20 cellular contexts compared by ENCODE assay signal in the genomic region with DNA sequence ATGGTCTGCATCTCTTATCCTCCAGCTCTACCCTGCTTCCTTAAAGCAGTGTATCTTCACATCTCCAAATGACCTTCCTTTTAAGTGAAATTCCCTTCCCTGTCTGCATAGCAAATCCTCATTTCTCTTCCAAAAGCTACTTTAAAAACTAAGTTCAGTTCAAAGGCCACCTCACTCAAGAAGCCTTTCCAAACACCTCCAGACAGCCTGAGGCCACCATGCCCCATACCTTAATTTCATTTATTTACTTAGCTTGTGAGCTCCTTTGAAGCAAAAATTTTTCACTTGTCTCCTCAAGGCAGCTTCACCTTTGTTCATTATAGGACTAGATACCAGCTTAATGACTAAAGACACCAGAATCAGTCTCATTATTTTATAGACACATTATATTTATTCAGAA. TPM values are rescaled to one million over a fixed set of nuclear protein-coding genes. Genes with fewer than 3 reads are reported as not detected.
A peak's percentile ranks its signal among the peaks of the same experiment; 100 is the strongest.
DNase-seq lines count a peak whose midpoint lies in the region; ATAC-seq, FAIRE-seq and TF ChIP-seq lines count a peak whose summit lies in the region.
"Had no signal": no experiment of that assay in that cellular context is flagged by ENCODE, and none has a peak within 500 bp of the region (broad histone marks: within the 10 kb centered on the region; RNA-seq: fewer than 3 reads in every experiment).

No MANE protein-coding gene starts in this region.

- peaks cover 16% of the 10 kb centered on the region for H3K36me3 Mint-ChIP-seq in activated CD4-positive, alpha-beta T cell treated with anti-CD3 and anti-CD28 coated beads for 36 hours (ENCODE audit: low read depth)
- H3K36me3 Mint-ChIP-seq in naive thymus-derived CD4-positive, alpha-beta T cell, result peaks cover 6 to 26% (median 9%) of the 10 kb centered on the region in 5 donors

- H3K4me1 ChIP-seq in K562 (replicated peaks in 1 of 2; ENCODE audit: control insufficient read depth in 2 of 2, insufficient read depth in 2 of 2, low read length in 2 of 2), result no peaks in the 10 kb centered on the region
- H3K4me1 ChIP-seq in neutrophil (ENCODE audit: control insufficient read depth in 1 of 2, insufficient read depth in 1 of 2, low read depth in 1 of 2, low read length in 1 of 2), result no peaks in the 10 kb centered on the region
- H3K4me1 ChIP-seq in GM23248 (ENCODE audit: insufficient read depth), result peaks cover 12% of the 10 kb centered on the region
- no peaks in the 10 kb centered on the region for H3K4me1 ChIP-seq in naive thymus-derived CD4-positive, alpha-beta T cell (ENCODE audit: control insufficient read depth in 2 of 2, insufficient read depth in 2 of 2, low read length in 2 of 2)

- H3K4me3 Mint-ChIP-seq in activated CD4-positive, alpha-beta T cell treated with anti-CD3 and anti-CD28 coated beads for 36 hours, result no peak overlapping the region
- H3K4me3 Mint-ChIP-seq in naive thymus-derived CD4-positive, alpha-beta T cell, result no peak overlapping the region
- H3K4me3 Mint-ChIP-seq: CD4-positive, alpha-beta T cell had no signal

- no peaks in the 10 kb centered on the region for H3K79me2 ChIP-seq in K562 (ENCODE audit: control insufficient read depth, insufficient read depth, low read length)
- H3K79me2 ChIP-seq in GM23248 (ENCODE audit: insufficient read depth), result no peaks in the 10 kb centered on the region

- H3K4me1 Mint-ChIP-seq in activated CD4-positive, alpha-beta T cell treated with anti-CD3 and anti-CD28 coated beads for 36 hours, result no peaks in the 10 kb centered on the region
- H3K4me1 Mint-ChIP-seq in naive thymus-derived CD4-positive, alpha-beta T cell, result peaks cover 0 to 10% (median 0%) of the 10 kb centered on the region in 7 donors

- peak overlapping the region; percentile 17 for H3K27ac Mint-ChIP-seq in activated CD4-positive, alpha-beta T cell treated with anti-CD3 and anti-CD28 coated beads for 36 hours
- H3K27ac Mint-ChIP-seq in naive thymus-derived CD4-positive, alpha-beta T cell, result peak overlapping the region in 1 of 9 donors; percentile 4
- H3K27ac Mint-ChIP-seq: CD4-positive, alpha-beta T cell had no signal

- H3K4me2 ChIP-seq in K562 (ENCODE audit: insufficient read depth, low read length), result no peak overlapping the region
- H3K4me2 ChIP-seq in GM23248 (ENCODE audit: unreplicated experiment), result no peak overlapping the region

- H3K27ac ChIP-seq in K562 (ENCODE audit: extremely low read depth, low read depth, low read length) (no peak overlapping the region), neutrophil (peak overlapping the region; percentile 16), GM23248 (no peak overlapping the region)
- no peak overlapping the region for H3K27ac ChIP-seq in naive thymus-derived CD4-positive, alpha-beta T cell (ENCODE audit: low read depth, low read length)

- H3K9me3 ChIP-seq in K562 (replicated peaks; ENCODE audit: control insufficient read depth, insufficient read depth, low read depth, low read length) (no peaks in the 10 kb centered on the region), neutrophil (no peaks in the 10 kb centered on the region), GM23248 (ENCODE audit: low read depth) (no peaks in the 10 kb centered on the region)
- no peaks in the 10 kb centered on the region for H3K9me3 ChIP-seq in naive thymus-derived CD4-positive, alpha-beta T cell (ENCODE audit: control insufficient read depth in 2 of 3, low read length in 3 of 3)
- H3K9me3 ChIP-seq: BE2C had no signal

- TF ChIP-seq CTCF in K562 (IDR thresholded peaks at IDR 0.05 in 2 of 3, conservative IDR thresholded peaks at IDR 0.05 in 1 of 3; ENCODE audit: insufficient read depth in 2 of 3, low read depth in 1 of 3, low read length in 3 of 3) (no peak), neutrophil (IDR thresholded peaks at IDR 0.05) (no peak)

- no peak for ATAC-seq in activated CD4-positive, alpha-beta T cell treated with anti-CD3 and anti-CD28 coated beads for 36 hours
- ATAC-seq in K562, result peak; percentile 35
- no peak for ATAC-seq in naive thymus-derived CD4-positive, alpha-beta T cell
- no peak for ATAC-seq in GM21390 (IDR thresholded peaks at IDR 0.05; ENCODE audit: unreplicated experiment)
- ATAC-seq: HepG2 had no signal

- no peaks in the 10 kb centered on the region for H3K27me3 Mint-ChIP-seq in activated CD4-positive, alpha-beta T cell treated with anti-CD3 and anti-CD28 coated beads for 36 hours
- no peaks in the 10 kb centered on the region for H3K27me3 Mint-ChIP-seq in naive thymus-derived CD4-positive, alpha-beta T cell
- H3K27me3 Mint-ChIP-seq: CD4-positive, alpha-beta T cell had no signal

- in situ Hi-C loops in Caki2 (cut with HindIII; ENCODE audit: low pct_unique_long_range_greater_than_20kb, low sequenced_read_pairs) (no loop called here), K562 (cut with MboI) (no loop called here), GM23248 (cut with MboI) (no loop called here)

- H3F3A ChIP-seq in GM23248 (ENCODE audit: insufficient read depth), result peaks cover 7% of the 10 kb centered on the region; the same call in 1 of the 2 replicates

- BruUV-seq in K562 (replicated peaks; lab: Mats Ljungman, UMichigan), result no TSS peak

- no peak overlapping the region for H3K9ac ChIP-seq in K562 (ENCODE audit: insufficient read depth in 1 of 2, low read depth in 2 of 2, low read length in 2 of 2)
- H3K9ac ChIP-seq in GM23248, result no peak overlapping the region

- TF ChIP-seq EP300 in K562 (IDR thresholded peaks at IDR 0.05; ENCODE audit: low read length), result no peak

- DNase-seq in activated CD4-positive, alpha-beta T cell treated with anti-CD3 and anti-CD28 coated beads for 36 hours, result no peak
- DNase-seq in activated CD4-positive, alpha-beta T cell treated with anti-CD3 and anti-CD28 coated beads, Interleukin-2, amount 50 U/mL, for 48 hours, result no peak
- peak; percentile 57 for DNase-seq in Caki2 (ENCODE audit: low read depth)
- no peak for DNase-seq in K562 (ENCODE audit: extremely low read depth in 1 of 4, low spot score in 3 of 4)
- no peak for DNase-seq in GM23248
- no peak for DNase-seq in naive thymus-derived CD4-positive, alpha-beta T cell
- DNase-seq: 8988T; BE2C; CD4-positive, alpha-beta T cell; KG1; MV-4-11; NCI-H1694 treated with DMSO at 0.1 percent for 48 hours; OCI-M1; RPMI8226; SIG-M5 had no signal

- H3K9me1 ChIP-seq in K562 (ENCODE audit: control insufficient read depth, insufficient read depth, low read length), result no peaks in the 10 kb centered on the region

- H3K36me3 ChIP-seq in K562 (ENCODE audit: control insufficient read depth, insufficient read depth, low read length) (peaks cover 45% of the 10 kb centered on the region; the same call in 2 of the 3 replicates), neutrophil (peaks cover 97% of the 10 kb centered on the region), GM23248 (ENCODE audit: low read depth) (peaks cover 19% of the 10 kb centered on the region)
- peaks cover 0 to 30% (median 5%) of the 10 kb centered on the region in 3 experiments for H3K36me3 ChIP-seq in naive thymus-derived CD4-positive, alpha-beta T cell (ENCODE audit: control insufficient read depth in 2 of 3, insufficient read depth in 3 of 3, low read length in 3 of 3)
- H3K36me3 ChIP-seq: BE2C had no signal

- no peak for FAIRE-seq in K562 (lab: Jason Lieb, UNC)
- FAIRE-seq: GM12891, H54, HepG2 had no signal

- no peaks in the 10 kb centered on the region for H3K27me3 ChIP-seq in K562 (ENCODE audit: control insufficient read depth in 2 of 2, insufficient read depth in 2 of 2, low read length in 2 of 2)
- H3K27me3 ChIP-seq in neutrophil, result no peaks in the 10 kb centered on the region
- H3K27me3 ChIP-seq in GM23248 (replicated peaks; ENCODE audit: insufficient read depth), result no peaks in the 10 kb centered on the region
- H3K27me3 ChIP-seq in naive thymus-derived CD4-positive, alpha-beta T cell (ENCODE audit: control insufficient read depth in 2 of 2, insufficient read depth in 2 of 2, low read length in 2 of 2), result no peaks in the 10 kb centered on the region
- H3K27me3 ChIP-seq: BE2C had no signal

- CTCF ChIA-PET in activated CD4-positive, alpha-beta T cell treated with anti-CD3 and anti-CD28 coated beads for 36 hours (lab: Charles Lee), result interaction anchor here (0.8 to 1.5 kb wide), 3 partner anchors 52 to 150 kb away, joined by 3 read pairs; no protein-coding TSS in a partner anchor
- CTCF ChIA-PET in K562 (lab: Yijun Ruan, JAX; ENCODE audit: low intra/inter-chr PET ratio), result no interaction called here
- CTCF ChIA-PET in naive thymus-derived CD4-positive, alpha-beta T cell (lab: Charles Lee), result interaction anchor here (1.8 kb wide), 1 partner anchor 81 kb away, joined by 4 read pairs; no protein-coding TSS in a partner anchor

- no peak for TF ChIP-seq POLR2A in K562 (conservative IDR thresholded peaks at IDR 0.05)

- POLR2A ChIA-PET in activated CD4-positive, alpha-beta T cell treated with anti-CD3 and anti-CD28 coated beads for 36 hours (lab: Charles Lee), result interaction anchor here (0.8 kb wide), 1 partner anchor 91 kb away, joined by 3 read pairs; no protein-coding TSS in a partner anchor
- POLR2A ChIA-PET in K562 (lab: Yijun Ruan, JAX), result interaction anchor here (0.7 to 1.5 kb wide), 7 partner anchors 9 to 89 kb away, joined by 3 to 6 read pairs (median 5); no protein-coding TSS in a partner anchor
- POLR2A ChIA-PET in naive thymus-derived CD4-positive, alpha-beta T cell (lab: Charles Lee), result interaction anchor here (1.0 kb wide), 1 partner anchor 50 kb away, joined by 3 read pairs; a partner anchor contains a TSS

- intact Hi-C loops in activated CD4-positive, alpha-beta T cell treated with anti-CD3 and anti-CD28 coated beads for 36 hours (cut with DNase I, micrococcal nuclease), result no loop called here
- intact Hi-C loops in K562 (cut with micrococcal nuclease), result no loop called here
- intact Hi-C loops in naive thymus-derived CD4-positive, alpha-beta T cell (cut with micrococcal nuclease), result no loop called here

- H3K9me2 ChIP-seq in GM23248 (ENCODE audit: insufficient read depth), result no peaks in the 10 kb centered on the region

- H4K20me1 ChIP-seq in K562 (replicated peaks; ENCODE audit: control insufficient read depth, insufficient read depth, low read length) (no peaks in the 10 kb centered on the region), GM23248 (ENCODE audit: insufficient read depth) (no peaks in the 10 kb centered on the region)

- no peak overlapping the region for H3K4me3 ChIP-seq in K562
- no peak overlapping the region for H3K4me3 ChIP-seq in neutrophil (ENCODE audit: low read depth in 1 of 2, low read length in 1 of 2)
- no peak overlapping the region for H3K4me3 ChIP-seq in GM23248
- no peak overlapping the region for H3K4me3 ChIP-seq in naive thymus-derived CD4-positive, alpha-beta T cell (ENCODE audit: low read length)

- no peaks in the 10 kb centered on the region for H3K9me3 Mint-ChIP-seq in activated CD4-positive, alpha-beta T cell treated with anti-CD3 and anti-CD28 coated beads for 36 hours (ENCODE audit: low read depth)
- H3K9me3 Mint-ChIP-seq in naive thymus-derived CD4-positive, alpha-beta T cell, result no peaks in the 10 kb centered on the region
- H3K9me3 Mint-ChIP-seq: CD4-positive, alpha-beta T cell had no signal

- H2AFZ ChIP-seq in K562 (ENCODE audit: low read depth, low read length) (no peak overlapping the region), GM23248 (no peak overlapping the region)

- TF ChIP-seq RAD21 in K562 (CRISPR knock-in tag; conservative IDR thresholded peaks at IDR 0.05 in 1 of 2, IDR thresholded peaks at IDR 0.05 in 1 of 2), result no peak

RNA-seq across cellular contexts. Expression of a gene that starts 39.4 kb away (rescaled TPM):
- 10 to 100 TPM; 19.8 to 21.1 TPM for total RNA-seq in activated CD4-positive, alpha-beta T cell treated with anti-CD3 and anti-CD28 coated beads for 36 hours
- total RNA-seq in Caki2 (2014; rRNA removed; shearing (Covaris generic); ENCODE audit: low replicate concordance), result 26.0 and 28.7 TPM in 2 replicates
- total RNA-seq in K562 (2011; cell fraction: chromatin; rRNA removed; ENCODE audit: low replicate concordance), result 28.2 and 49.6 TPM in 2 replicates
- 20.2 and 21.6 TPM in 2 replicates for total RNA-seq in K562 (2011; cell fraction: nucleolus; rRNA removed)
- 40.3 and 47.6 TPM in 2 replicates for total RNA-seq in K562 (2011; cell fraction: nucleoplasm; rRNA removed)
- 9.9 and 13.3 TPM in 2 replicates for total RNA-seq in K562 (2014; rRNA removed)
- 18.2 and 24.4 TPM in 2 replicates for total RNA-seq in K562 (2014; rRNA removed; fragmentation: Illumina TruSeq; extraction: Trizol)
- total RNA-seq in K562 (2015; rRNA removed; fragmentation: Illumina TruSeq; extraction: Trizol), result 18.2 and 20.2 TPM in 2 replicates
- total RNA-seq in K562 (2021), result 12.8 and 14.4 TPM in 2 replicates
- 25.3 and 32.3 TPM in 2 replicates for polyA plus RNA-seq in K562 (2011; rRNA removed)
- polyA plus RNA-seq in K562 (2011; cell fraction: cytosol; rRNA removed), result 10.9 and 18.3 TPM in 2 replicates
- 15.3 and 23.2 TPM in 2 replicates for polyA plus RNA-seq in K562 (2011; cell fraction: nucleus; rRNA removed)
- polyA plus RNA-seq in K562 (2012), result 8.4 and 12.3 TPM in 2 replicates
- 14.1 and 15.2 TPM in 2 replicates for polyA plus RNA-seq in K562 (2014; fragmentation: Illumina TruSeq; extraction: Trizol)
- polyA plus RNA-seq in K562 (2014; fragmentation: Nextera tagmentation; extraction: Ambion mirVana), result 10 to 100 TPM; 21.0 to 24.4 TPM
- polyA plus RNA-seq in K562 (2014; rRNA removed), result 12.5 and 15.0 TPM in 2 replicates
- 20.1 and 24.1 TPM in 2 replicates for polyA minus RNA-seq in K562 (2011; rRNA and poly(A)+ RNA removed)
- polyA minus RNA-seq in K562 (2011; cell fraction: cytosol; rRNA and poly(A)+ RNA removed), result 5.9 and 11.3 TPM in 2 replicates
- polyA minus RNA-seq in K562 (2011; cell fraction: nucleus; rRNA and poly(A)+ RNA removed), result 16.3 and 24.3 TPM in 2 replicates
- total RNA-seq in GM23248 (2014; rRNA removed; shearing (Covaris generic)), result 10.4 and 10.6 TPM in 2 replicates
- polyA plus RNA-seq in GM23248 (2016; fragmentation: Nextera tagmentation; extraction: Ambion mirVana), result 17.2 and 18.3 TPM in 2 replicates
- total RNA-seq in naive thymus-derived CD4-positive, alpha-beta T cell, result 10 to 100 TPM; 21.4 to 30.2 (median 24.3) TPM
- 10 to 100 TPM; 11.9 to 21.0 TPM for polyA plus RNA-seq in naive thymus-derived CD4-positive, alpha-beta T cell

RNA-seq across cellular contexts. Expression of a gene that starts 39.5 kb away (rescaled TPM):
- 10 to 100 TPM in 1 of 2 experiments, 1 to 10 TPM in 1; 8.8 to 11.0 TPM for total RNA-seq in activated CD4-positive, alpha-beta T cell treated with anti-CD3 and anti-CD28 coated beads for 36 hours
- total RNA-seq in Caki2 (2014; rRNA removed; shearing (Covaris generic); ENCODE audit: low replicate concordance), result 11.4 and 23.7 TPM in 2 replicates
- total RNA-seq in K562 (2011; cell fraction: chromatin; rRNA removed; ENCODE audit: low replicate concordance), result 26.3 and 32.2 TPM in 2 replicates
- total RNA-seq in K562 (2011; cell fraction: nucleolus; rRNA removed), result 27.1 and 33.7 TPM in 2 replicates
- total RNA-seq in K562 (2011; cell fraction: nucleoplasm; rRNA removed), result 30.8 and 33.2 TPM in 2 replicates
- total RNA-seq in K562 (2014; rRNA removed) (25.8 and 30.1 TPM in 2 replicates), K562 (2014; rRNA removed; fragmentation: Illumina TruSeq; extraction: Trizol) (41.7 and 47.8 TPM in 2 replicates), K562 (2015; rRNA removed; fragmentation: Illumina TruSeq; extraction: Trizol) (50.0 and 51.3 TPM in 2 replicates), K562 (2021) (22.8 and 25.2 TPM in 2 replicates)
- polyA plus RNA-seq in K562 (2011; rRNA removed) (21.0 and 33.2 TPM in 2 replicates), K562 (2014; fragmentation: Illumina TruSeq; extraction: Trizol) (37.4 and 41.4 TPM in 2 replicates), K562 (2014; fragmentation: Nextera tagmentation; extraction: Ambion mirVana) (10 to 100 TPM; 70.4 to 76.2 TPM), K562 (2014; rRNA removed) (46.0 and 46.5 TPM in 2 replicates), GM23248 (2016; fragmentation: Nextera tagmentation; extraction: Ambion mirVana) (14.5 and 16.8 TPM in 2 replicates)
- polyA plus RNA-seq in K562 (2011; cell fraction: cytosol; rRNA removed), result 22.3 and 33.0 TPM in 2 replicates
- 5.2 and 8.8 TPM in 2 replicates for polyA plus RNA-seq in K562 (2011; cell fraction: nucleus; rRNA removed)
- polyA plus RNA-seq in K562 (2012), result 39.0 and 39.5 TPM in 2 replicates
- 7.0 and 7.4 TPM in 2 replicates for polyA minus RNA-seq in K562 (2011; rRNA and poly(A)+ RNA removed)
- 4.7 and 6.5 TPM in 2 replicates for polyA minus RNA-seq in K562 (2011; cell fraction: cytosol; rRNA and poly(A)+ RNA removed)
- 6.7 and 21.1 TPM in 2 replicates for polyA minus RNA-seq in K562 (2011; cell fraction: nucleus; rRNA and poly(A)+ RNA removed)
- total RNA-seq in GM23248 (2014; rRNA removed; shearing (Covaris generic)), result 13.4 and 30.2 TPM in 2 replicates
- 10 to 100 TPM in 4 of 5 experiments, 1 to 10 TPM in 1; 8.8 to 21.3 (median 12.5) TPM for total RNA-seq in naive thymus-derived CD4-positive, alpha-beta T cell
- 10 to 100 TPM; 30.6 to 49.8 TPM for polyA plus RNA-seq in naive thymus-derived CD4-positive, alpha-beta T cell

RNA-seq across cellular contexts. Expression of a gene that starts 49.7 kb away (rescaled TPM):
- 10 to 100 TPM; 11.3 to 12.2 TPM for total RNA-seq in activated CD4-positive, alpha-beta T cell treated with anti-CD3 and anti-CD28 coated beads for 36 hours
- 76.3 and 98.8 TPM in 2 replicates for total RNA-seq in Caki2 (2014; rRNA removed; shearing (Covaris generic); ENCODE audit: low replicate concordance)
- 52.4 and 135 TPM in 2 replicates for total RNA-seq in K562 (2011; cell fraction: chromatin; rRNA removed; ENCODE audit: low replicate concordance)
- 18.8 and 28.3 TPM in 2 replicates for total RNA-seq in K562 (2011; cell fraction: nucleolus; rRNA removed)
- 41.9 and 56.3 TPM in 2 replicates for total RNA-seq in K562 (2011; cell fraction: nucleoplasm; rRNA removed)
- total RNA-seq in K562 (2014; rRNA removed), result 29.0 and 33.0 TPM in 2 replicates
- 54.9 and 76.1 TPM in 2 replicates for total RNA-seq in K562 (2014; rRNA removed; fragmentation: Illumina TruSeq; extraction: Trizol)
- 32.7 and 35.4 TPM in 2 replicates for total RNA-seq in K562 (2015; rRNA removed; fragmentation: Illumina TruSeq; extraction: Trizol)
- 41.9 and 48.7 TPM in 2 replicates for total RNA-seq in K562 (2021)
- polyA plus RNA-seq in K562 (2011; rRNA removed), result 43.8 and 44.3 TPM in 2 replicates
- 6.3 and 13.6 TPM in 2 replicates for polyA plus RNA-seq in K562 (2011; cell fraction: cytosol; rRNA removed)
- 10.0 and 19.9 TPM in 2 replicates for polyA plus RNA-seq in K562 (2011; cell fraction: nucleus; rRNA removed)
- 20.6 and 150 TPM in 2 replicates for polyA plus RNA-seq in K562 (2012)
- polyA plus RNA-seq in K562 (2014; fragmentation: Illumina TruSeq; extraction: Trizol), result 44.5 and 47.3 TPM in 2 replicates
- polyA plus RNA-seq in K562 (2014; fragmentation: Nextera tagmentation; extraction: Ambion mirVana), result 10 to 100 TPM; 37.1 to 41.1 TPM
- 24.5 and 33.0 TPM in 2 replicates for polyA plus RNA-seq in K562 (2014; rRNA removed)
- 54.8 and 94.0 TPM in 2 replicates for polyA minus RNA-seq in K562 (2011; rRNA and poly(A)+ RNA removed)
- polyA minus RNA-seq in K562 (2011; cell fraction: cytosol; rRNA and poly(A)+ RNA removed), result 22.1 and 27.6 TPM in 2 replicates
- 9.7 and 20.3 TPM in 2 replicates for polyA minus RNA-seq in K562 (2011; cell fraction: nucleus; rRNA and poly(A)+ RNA removed)
- 147 and 169 TPM in 2 replicates for total RNA-seq in GM23248 (2014; rRNA removed; shearing (Covaris generic))
- polyA plus RNA-seq in GM23248 (2016; fragmentation: Nextera tagmentation; extraction: Ambion mirVana), result 202 and 203 TPM in 2 replicates
- total RNA-seq in naive thymus-derived CD4-positive, alpha-beta T cell, result 10 to 100 TPM; 17.9 to 40.9 (median 28.4) TPM
- 10 to 100 TPM; 25.8 to 31.0 TPM for polyA plus RNA-seq in naive thymus-derived CD4-positive, alpha-beta T cell

RNA-seq across cellular contexts. Expression of a gene that starts 49.8 kb away (rescaled TPM):
- under 1 TPM; 0.34 to 0.81 TPM for total RNA-seq in activated CD4-positive, alpha-beta T cell treated with anti-CD3 and anti-CD28 coated beads for 36 hours
- total RNA-seq in Caki2 (2014; rRNA removed; shearing (Covaris generic); ENCODE audit: low replicate concordance), result 8.6 and 20.4 TPM in 2 replicates
- total RNA-seq in K562 (2011; cell fraction: chromatin; rRNA removed; ENCODE audit: low replicate concordance), result 0.69 TPM in 1 of 2 replicates, not detected in the other
- total RNA-seq in K562 (2011; cell fraction: nucleolus; rRNA removed), result 1.1 TPM in 1 of 2 replicates, not detected in the other
- total RNA-seq in K562 (2011; cell fraction: nucleoplasm; rRNA removed), result 0.66 and 1.3 TPM in 2 replicates
- total RNA-seq in K562 (2014; rRNA removed), result 2.3 and 2.9 TPM in 2 replicates
- 2.9 and 3.3 TPM in 2 replicates for total RNA-seq in K562 (2014; rRNA removed; fragmentation: Illumina TruSeq; extraction: Trizol)
- 1.8 and 2.9 TPM in 2 replicates for total RNA-seq in K562 (2015; rRNA removed; fragmentation: Illumina TruSeq; extraction: Trizol)
- 2.0 and 3.1 TPM in 2 replicates for total RNA-seq in K562 (2021)
- 3.1 and 4.2 TPM in 2 replicates for polyA plus RNA-seq in K562 (2011; rRNA removed)
- 1.1 and 2.3 TPM in 2 replicates for polyA plus RNA-seq in K562 (2011; cell fraction: cytosol; rRNA removed)
- polyA plus RNA-seq in K562 (2011; cell fraction: nucleus; rRNA removed), result 0.43 and 0.70 TPM in 2 replicates
- 2.5 and 13.9 TPM in 2 replicates for polyA plus RNA-seq in K562 (2012)
- 4.1 and 4.8 TPM in 2 replicates for polyA plus RNA-seq in K562 (2014; fragmentation: Illumina TruSeq; extraction: Trizol)
- polyA plus RNA-seq in K562 (2014; fragmentation: Nextera tagmentation; extraction: Ambion mirVana), result 1 to 10 TPM; 4.0 to 4.2 TPM
- polyA plus RNA-seq in K562 (2014; rRNA removed), result 3.8 and 4.4 TPM in 2 replicates
- 0.42 and 0.45 TPM in 2 replicates for polyA minus RNA-seq in K562 (2011; rRNA and poly(A)+ RNA removed)
- polyA minus RNA-seq in K562 (2011; cell fraction: cytosol; rRNA and poly(A)+ RNA removed), result 2.0 TPM in 1 of 2 replicates, not detected in the other
- 0.67 TPM in 1 of 2 replicates, not detected in the other for polyA minus RNA-seq in K562 (2011; cell fraction: nucleus; rRNA and poly(A)+ RNA removed)
- 0.54 and 1.4 TPM in 2 replicates for total RNA-seq in GM23248 (2014; rRNA removed; shearing (Covaris generic))
- 6.6 and 7.3 TPM in 2 replicates for polyA plus RNA-seq in GM23248 (2016; fragmentation: Nextera tagmentation; extraction: Ambion mirVana)
- total RNA-seq in naive thymus-derived CD4-positive, alpha-beta T cell, result under 1 TPM in 1 of 5 experiments, not detected in 4; 0.42 TPM
- polyA plus RNA-seq in naive thymus-derived CD4-positive, alpha-beta T cell, result 1 to 10 TPM in 1 of 2 donors, not detected in 1; 1.3 TPM
- total RNA-seq: CD4-positive, alpha-beta T cell; HepG2 had no signal
